11 cellular contexts compared by ENCODE assay signal in genomic region chr6:134080171-134080795, GRCh38. TPM values are rescaled to one million over a fixed set of nuclear protein-coding genes. Genes with fewer than 3 reads are reported as not detected.
DNase-seq lines count a peak whose midpoint lies in the region; ATAC-seq and TF ChIP-seq lines count a peak whose summit lies in the region.
"Had no signal": no experiment of that assay in that cellular context is flagged by ENCODE, and none has a peak within 500 bp of the region (broad histone marks: within the 10 kb centered on the region; RNA-seq: fewer than 3 reads in every experiment).

No MANE protein-coding gene starts in this region.

- no peaks in the 10 kb centered on the region for H3K27me3 ChIP-seq in OCI-LY3 (ENCODE audit: low read depth, low read length)
- H3K27me3 ChIP-seq in naive thymus-derived CD4-positive, alpha-beta T cell (ENCODE audit: control insufficient read depth in 2 of 2, insufficient read depth in 2 of 2, low read length in 2 of 2) = no peaks in the 10 kb centered on the region

- POLR2A ChIA-PET in naive thymus-derived CD4-positive, alpha-beta T cell (lab: Charles Lee) = interaction anchor here (0.6 kb wide), 1 partner anchor 17 kb away, joined by 3 read pairs; no protein-coding TSS in a partner anchor

- peaks cover 8 to 20% (median 13%) of the 10 kb centered on the region in 7 donors for H3K4me1 Mint-ChIP-seq in naive thymus-derived CD4-positive, alpha-beta T cell

- peaks cover 0 to 9% (median 5%) of the 10 kb centered on the region in 5 donors for H3K27me3 Mint-ChIP-seq in naive thymus-derived CD4-positive, alpha-beta T cell
- H3K27me3 Mint-ChIP-seq: activated CD4-positive, alpha-beta memory T cell treated with anti-CD3 and anti-CD28 coated beads for 36 hours had no signal

- peaks cover 22% of the 10 kb centered on the region for H3K4me1 ChIP-seq in OCI-LY3 (ENCODE audit: low read length)
- H3K4me1 ChIP-seq in naive thymus-derived CD4-positive, alpha-beta T cell (ENCODE audit: control insufficient read depth in 2 of 2, insufficient read depth in 2 of 2, low read length in 2 of 2) = peaks cover 0 to 4% of the 10 kb centered on the region in 2 donors
- H3K4me1 ChIP-seq: A549, lower lobe of right lung had no signal

- ATAC-seq in HG02884 (IDR thresholded peaks at IDR 0.05; ENCODE audit: unreplicated experiment) = peak; percentile 66
- ATAC-seq in naive thymus-derived CD4-positive, alpha-beta T cell = peak; percentile 18
- no peak for ATAC-seq in HG03460 (IDR thresholded peaks at IDR 0.05; ENCODE audit: unreplicated experiment)
- no peak for ATAC-seq in HG03521 (IDR thresholded peaks at IDR 0.05; ENCODE audit: unreplicated experiment)
- ATAC-seq: A549 had no signal

- no peak overlapping the region for H2AFZ ChIP-seq in OCI-LY3 (ENCODE audit: low read depth, low read length)

- CTCF ChIA-PET in naive thymus-derived CD4-positive, alpha-beta T cell (lab: Charles Lee) = no interaction called here

- no peaks in the 10 kb centered on the region for H3K79me2 ChIP-seq in OCI-LY3 (ENCODE audit: low read length)

- H3K4me3 ChIP-seq in OCI-LY3 (ENCODE audit: low read length) = no peak overlapping the region
- no peak overlapping the region for H3K4me3 ChIP-seq in naive thymus-derived CD4-positive, alpha-beta T cell (ENCODE audit: low read length)
- H3K4me3 ChIP-seq: A549, lower lobe of right lung had no signal

- H3K27ac ChIP-seq in OCI-LY3 (ENCODE audit: low read length) = no peak overlapping the region
- no peak overlapping the region for H3K27ac ChIP-seq in naive thymus-derived CD4-positive, alpha-beta T cell (ENCODE audit: low read depth, low read length)
- H3K27ac ChIP-seq: A549, lower lobe of right lung had no signal

- no peaks in the 10 kb centered on the region for H3K9me3 ChIP-seq in OCI-LY3 (ENCODE audit: insufficient read depth, low read length)
- H3K9me3 ChIP-seq in naive thymus-derived CD4-positive, alpha-beta T cell (ENCODE audit: control insufficient read depth in 2 of 3, low read length in 3 of 3) = no peaks in the 10 kb centered on the region
- H3K9me3 ChIP-seq: A549, lower lobe of right lung had no signal

- no peaks in the 10 kb centered on the region for H3K9me3 Mint-ChIP-seq in naive thymus-derived CD4-positive, alpha-beta T cell
- H3K9me3 Mint-ChIP-seq: activated CD4-positive, alpha-beta memory T cell treated with anti-CD3 and anti-CD28 coated beads for 36 hours had no signal

- intact Hi-C loops in naive thymus-derived CD4-positive, alpha-beta T cell (cut with micrococcal nuclease) = no loop called here

- TF ChIP-seq CTCF in OCI-LY3 (IDR thresholded peaks at IDR 0.05; ENCODE audit: low read depth, low read length) = no peak

- H3K36me3 ChIP-seq in OCI-LY3 (replicated peaks; ENCODE audit: low read depth, low read length) = no peaks in the 10 kb centered on the region
- H3K36me3 ChIP-seq in naive thymus-derived CD4-positive, alpha-beta T cell (ENCODE audit: control insufficient read depth in 2 of 3, insufficient read depth in 3 of 3, low read length in 3 of 3) = no peaks in the 10 kb centered on the region
- H3K36me3 ChIP-seq: lower lobe of right lung had no signal

- peak overlapping the region in 1 of 9 donors; percentile 47 for H3K27ac Mint-ChIP-seq in naive thymus-derived CD4-positive, alpha-beta T cell
- H3K27ac Mint-ChIP-seq: activated CD4-positive, alpha-beta memory T cell treated with anti-CD3 and anti-CD28 coated beads for 36 hours had no signal

- H4K20me1 ChIP-seq in OCI-LY3 (ENCODE audit: insufficient read depth, low read length) = no peaks in the 10 kb centered on the region

- H3K36me3 Mint-ChIP-seq in naive thymus-derived CD4-positive, alpha-beta T cell = no peaks in the 10 kb centered on the region
- H3K36me3 Mint-ChIP-seq: activated CD4-positive, alpha-beta memory T cell treated with anti-CD3 and anti-CD28 coated beads for 36 hours had no signal

- H3K9ac ChIP-seq in OCI-LY3 (ENCODE audit: low read length) = no peak overlapping the region

- DNase-seq in NCI-H2107 treated with DMSO at 0.1 percent for 48 hours (lab: John Stamatoyannopoulos, UW; ENCODE audit: unreplicated experiment) = peak; percentile 21
- DNase-seq in NCI-H2107 (lab: John Stamatoyannopoulos, UW) = no peak
- DNase-seq in naive thymus-derived CD4-positive, alpha-beta T cell = no peak
- no peak for DNase-seq in 8988T
- DNase-seq: activated CD4-positive, alpha-beta memory T cell treated with anti-CD3 and anti-CD28 coated beads for 36 hours; lower lobe of right lung had no signal

- 0 out of 2 replicates have a peak overlapping the region, but pooled peaks have one; percentile 3 for H3K4me2 ChIP-seq in OCI-LY3 (ENCODE audit: low read length)
- H3K4me2 ChIP-seq: A549 had no signal

- H3K4me3 Mint-ChIP-seq in naive thymus-derived CD4-positive, alpha-beta T cell = peak overlapping the region in 2 of 10 donors; percentile 4 to 10
- H3K4me3 Mint-ChIP-seq: activated CD4-positive, alpha-beta memory T cell treated with anti-CD3 and anti-CD28 coated beads for 36 hours had no signal

RNA-seq across cellular contexts. Expression of gene SLC2A12, which starts 27.9 kb away (rescaled TPM):
- total RNA-seq in naive thymus-derived CD4-positive, alpha-beta T cell = under 1 TPM in 2 of 5 experiments, not detected in 3; 0.07 to 0.11 TPM
- polyA plus RNA-seq in naive thymus-derived CD4-positive, alpha-beta T cell = under 1 TPM in 1 of 2 donors, not detected in 1; 0.09 TPM

Comparison
In these comparisons a context has a peak if more than half of its experiments do, and no peak if none do; other contexts are left out.
1. ATAC-seq: peak in HG02884 (single experiment) and naive thymus-derived CD4-positive, alpha-beta T cell (single experiment); none in HG03460 (single experiment) and HG03521 (single experiment).